ENCODE assay signal across 13 cellular contexts in genomic region chr1:29786791-29787732, GRCh38.
DNase-seq lines count a peak whose midpoint lies in the region; ATAC-seq and TF ChIP-seq lines count a peak whose summit lies in the region.
"Had no signal": no experiment of that assay in that cellular context is flagged by ENCODE, and none has a peak within 500 bp of the region (broad histone marks: within the 10 kb centered on the region; RNA-seq: fewer than 3 reads in every experiment).

No MANE protein-coding gene starts in this region.

- peak; percentile 63 to 97 (median 88) for ATAC-seq in right lobe of liver
- no peak for ATAC-seq in HG03520 (IDR thresholded peaks at IDR 0.05; ENCODE audit: unreplicated experiment)

- TF ChIP-seq CTCF in colonic mucosa (IDR thresholded peaks at IDR 0.05) (no peak), right lobe of liver (IDR thresholded peaks at IDR 0.05) (peak in 2 of 4 donors; percentile 7 to 34), vagina (IDR thresholded peaks at IDR 0.05) (no peak)

- DNase-seq in activated CD8-positive, alpha-beta memory T cell treated with anti-CD3 and anti-CD28 coated beads for 24 hours: peak; percentile 26
- DNase-seq in activated CD8-positive, alpha-beta memory T cell treated with anti-CD3 and anti-CD28 coated beads, Interleukin-2, amount 50 U/mL, for 4 hours: no peak
- DNase-seq in colonic mucosa (peak; percentile 10), right lobe of liver (peak in 1 of 3 donors; percentile 60), vagina (ENCODE audit: extremely low spot score in 2 of 2) (peak; percentile 47 to 87), DMS153 treated with DMSO at 0.1 percent for 48 hours (lab: John Stamatoyannopoulos, UW; ENCODE audit: unreplicated experiment) (no peak)
- DNase-seq in activated CD4-positive, alpha-beta T cell treated with anti-CD3 and anti-CD28 coated beads, Interleukin-2, amount 10 ng/mL, durations not matched to agents 24 days and 14 days: no peak
- DNase-seq: EL, NCI-H1436 treated with DMSO at 0.1 percent for 48 hours, NCI-H446, PC-9 had no signal

- no peak overlapping the region for H3K4me3 Mint-ChIP-seq in activated CD4-positive, alpha-beta T cell treated with anti-CD3 and anti-CD28 coated beads, Interleukin-2, amount 10 ng/mL, durations not matched to agents 24 days and 14 days

- no peak for TF ChIP-seq POLR2A in right lobe of liver (IDR thresholded peaks at IDR 0.05)
- TF ChIP-seq POLR2A in vagina (IDR thresholded peaks at IDR 0.05): no peak

- no peak overlapping the region for H3K9ac ChIP-seq in colonic mucosa (ENCODE audit: low read depth in 2 of 2, low read length in 2 of 2)

- no peaks in the 10 kb centered on the region for H3K4me1 Mint-ChIP-seq in activated CD4-positive, alpha-beta T cell treated with anti-CD3 and anti-CD28 coated beads, Interleukin-2, amount 10 ng/mL, durations not matched to agents 24 days and 14 days

- H3K4me1 ChIP-seq in colonic mucosa (no peaks in the 10 kb centered on the region), right lobe of liver (no peaks in the 10 kb centered on the region), vagina (peaks cover 4% of the 10 kb centered on the region)

- 73% methylated on average over 6 of the region's 13 CpGs for WGBS in right lobe of liver (ENCODE audit: insufficient coverage, low coverage, low lambda C conversion rate, missing lambda C conversion rate)

- H3K9me3 ChIP-seq in colonic mucosa: no peaks in the 10 kb centered on the region
- no peaks in the 10 kb centered on the region for H3K9me3 ChIP-seq in right lobe of liver
- H3K9me3 ChIP-seq in vagina: no peaks in the 10 kb centered on the region

- intact Hi-C loops in colonic mucosa (cut with DNase I): no loop called here
- intact Hi-C loops in right lobe of liver (cut with DNase I): loop anchor here in 1 of 2 donors (10.0 kb wide), 1 partner anchor 918 kb away; no protein-coding TSS in a partner anchor
- intact Hi-C loops in vagina (cut with DNase I): no loop called here
- intact Hi-C loops in activated CD4-positive, alpha-beta T cell treated with anti-CD3 and anti-CD28 coated beads, Interleukin-2, amount 10 ng/mL, durations not matched to agents 24 days and 14 days (cut with micrococcal nuclease): no loop called here

- no peak overlapping the region for H3K4me3 ChIP-seq in colonic mucosa
- H3K4me3 ChIP-seq in right lobe of liver: no peak overlapping the region
- H3K4me3 ChIP-seq in vagina: no peak overlapping the region
- H3K4me3 ChIP-seq: PC-9 had no signal

- no peaks in the 10 kb centered on the region for H3K9me3 Mint-ChIP-seq in activated CD4-positive, alpha-beta T cell treated with anti-CD3 and anti-CD28 coated beads, Interleukin-2, amount 10 ng/mL, durations not matched to agents 24 days and 14 days

- H3K27me3 ChIP-seq in colonic mucosa (no peaks in the 10 kb centered on the region), right lobe of liver (no peaks in the 10 kb centered on the region), vagina (no peaks in the 10 kb centered on the region)

- H3K27me3 Mint-ChIP-seq in activated CD4-positive, alpha-beta T cell treated with anti-CD3 and anti-CD28 coated beads, Interleukin-2, amount 10 ng/mL, durations not matched to agents 24 days and 14 days: no peaks in the 10 kb centered on the region

- no peak overlapping the region for H3K27ac Mint-ChIP-seq in activated CD4-positive, alpha-beta T cell treated with anti-CD3 and anti-CD28 coated beads, Interleukin-2, amount 10 ng/mL, durations not matched to agents 24 days and 14 days

- H3K27ac ChIP-seq in colonic mucosa (no peak overlapping the region), right lobe of liver (no peak overlapping the region), vagina (no peak overlapping the region)
- H3K27ac ChIP-seq: C4-2B, PC-9 had no signal

- H3K36me3 Mint-ChIP-seq in activated CD4-positive, alpha-beta T cell treated with anti-CD3 and anti-CD28 coated beads, Interleukin-2, amount 10 ng/mL, durations not matched to agents 24 days and 14 days (ENCODE audit: low read depth): no peaks in the 10 kb centered on the region

- H3K36me3 ChIP-seq in colonic mucosa: no peaks in the 10 kb centered on the region
- no peaks in the 10 kb centered on the region for H3K36me3 ChIP-seq in right lobe of liver
- H3K36me3 ChIP-seq in vagina: no peaks in the 10 kb centered on the region

Comparison
In these comparisons a context has a peak if more than half of its experiments do, and no peak if none do; other contexts are left out.
1. DNase-seq: peak in activated CD8-positive, alpha-beta memory T cell treated with anti-CD3 and anti-CD28 coated beads for 24 hours (single experiment), colonic mucosa (single experiment) and vagina (2 of 2); none in activated CD8-positive, alpha-beta memory T cell treated with anti-CD3 and anti-CD28 coated beads, Interleukin-2, amount 50 U/mL, for 4 hours (single experiment), activated CD4-positive, alpha-beta T cell treated with anti-CD3 and anti-CD28 coated beads, Interleukin-2, amount 10 ng/mL, durations not matched to agents 24 days and 14 days (single experiment) and DMS153 treated with DMSO at 0.1 percent for 48 hours (single experiment).